Comparison of ENCODE assay signal across 8 cellular contexts in the genomic region with DNA sequence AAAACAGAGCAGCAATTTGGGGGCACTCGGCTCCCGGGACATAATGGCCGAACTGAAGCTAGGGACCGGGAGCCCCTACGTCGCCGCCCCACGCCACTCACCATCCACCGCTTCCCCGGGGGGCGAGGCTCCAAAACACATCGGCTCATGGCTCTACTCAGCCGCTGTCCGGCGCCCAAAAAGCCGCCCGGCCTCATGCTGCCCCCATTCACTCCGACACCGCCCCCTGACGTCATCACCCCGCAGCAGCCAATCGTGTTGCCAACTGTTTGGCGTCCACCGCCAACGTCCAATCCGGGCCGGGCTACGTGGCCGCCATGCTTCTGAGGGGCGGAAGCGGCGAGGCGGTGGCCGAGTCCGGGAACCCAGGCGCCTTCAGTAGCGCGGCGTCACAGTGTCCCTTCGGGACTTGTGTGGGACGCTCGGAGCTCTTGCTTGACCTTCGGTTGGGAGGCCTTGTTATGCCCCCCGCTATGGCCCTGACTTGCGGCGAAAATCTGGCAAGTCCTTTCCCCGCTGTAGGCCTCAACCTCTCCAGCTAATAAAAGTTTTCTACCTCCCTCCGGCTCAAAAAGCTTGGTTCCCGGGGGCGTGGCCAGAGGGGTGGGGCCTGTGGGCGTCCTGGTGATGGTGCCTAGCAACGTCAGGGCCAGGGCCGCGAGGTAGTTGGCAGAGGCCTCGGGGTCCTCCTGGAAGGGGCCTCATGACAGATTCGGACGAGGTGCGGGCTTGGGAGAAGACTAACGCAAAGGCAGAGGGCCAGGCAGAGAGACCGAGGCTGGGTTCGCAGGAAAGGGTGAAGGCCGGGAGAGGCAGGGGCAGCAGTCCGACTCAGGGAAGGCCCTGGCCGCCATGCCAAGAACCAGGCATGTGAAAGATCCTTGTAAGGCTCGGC. TPM values are rescaled to one million over a fixed set of nuclear protein-coding genes. Genes with fewer than 3 reads are reported as not detected.
DNase-seq lines count a peak whose midpoint lies in the region; ATAC-seq, FAIRE-seq and TF ChIP-seq lines count a peak whose summit lies in the region.

A gene with protein sequence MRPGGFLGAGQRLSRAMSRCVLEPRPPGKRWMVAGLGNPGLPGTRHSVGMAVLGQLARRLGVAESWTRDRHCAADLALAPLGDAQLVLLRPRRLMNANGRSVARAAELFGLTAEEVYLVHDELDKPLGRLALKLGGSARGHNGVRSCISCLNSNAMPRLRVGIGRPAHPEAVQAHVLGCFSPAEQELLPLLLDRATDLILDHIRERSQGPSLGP (minus strand): TSS at position 221 of the 895 bp plus-strand sequence. CDS start 24 bp downstream, at position 197.
A gene with protein sequence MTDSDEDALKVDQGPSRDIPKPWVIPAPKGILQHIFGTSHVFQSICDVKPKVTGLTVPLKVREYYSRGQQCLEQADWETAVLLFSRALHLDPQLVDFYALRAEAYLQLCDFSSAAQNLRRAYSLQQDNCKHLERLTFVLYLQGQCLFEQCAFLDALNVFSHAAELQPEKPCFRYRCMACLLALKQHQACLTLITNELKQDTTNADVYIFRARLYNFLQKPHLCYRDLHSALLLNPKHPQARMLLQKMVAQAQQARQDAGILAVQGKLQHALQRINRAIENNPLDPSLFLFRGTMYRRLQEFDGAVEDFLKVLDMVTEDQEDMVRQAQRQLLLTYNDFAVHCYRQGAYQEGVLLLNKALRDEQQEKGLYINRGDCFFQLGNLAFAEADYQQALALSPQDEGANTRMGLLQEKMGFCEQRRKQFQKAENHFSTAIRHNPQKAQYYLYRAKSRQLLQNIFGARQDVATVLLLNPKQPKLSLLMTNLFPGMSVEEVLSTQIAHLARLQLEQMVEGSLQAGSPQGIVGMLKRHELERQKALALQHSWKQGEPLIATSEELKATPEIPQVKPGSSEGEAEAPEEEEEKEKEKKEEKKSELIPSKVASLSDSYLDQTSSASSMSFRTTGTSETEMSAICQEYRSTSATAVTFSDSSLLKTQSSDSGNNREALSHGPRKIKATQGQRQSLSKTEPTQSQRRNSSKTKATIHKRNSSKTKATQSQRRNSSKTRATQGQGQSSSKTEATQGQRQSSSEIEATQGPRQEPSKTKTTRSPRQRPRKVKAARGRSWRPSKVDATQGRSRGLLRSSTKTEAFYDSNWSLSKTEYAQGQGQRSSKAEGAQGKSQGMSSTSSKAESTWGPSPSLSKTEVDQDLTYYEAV (plus strand): TSS at position 637 of the 895 bp plus-strand sequence. CDS start 67 bp downstream, at position 704.

- H3K4me3 Mint-ChIP-seq in astrocyte (ENCODE audit: unreplicated experiment), result peak within 1 kb of the TSS; percentile 99

- no peaks in the 10 kb centered on the region for H3K9me3 Mint-ChIP-seq in astrocyte (ENCODE audit: unreplicated experiment)

- H2AFZ ChIP-seq in astrocyte (ENCODE audit: low read depth, low read length), result peak within 1 kb of the TSS; percentile 91

- H3K36me3 ChIP-seq in astrocyte (ENCODE audit: insufficient read depth, low read length) (no peaks in the 10 kb centered on the region), vagina (no peaks in the 10 kb centered on the region)

- H3K27ac Mint-ChIP-seq in astrocyte (ENCODE audit: unreplicated experiment), result peak within 1 kb of the TSS; percentile 97

- peak within 1 kb of the TSS; percentile 92 for H3K4me3 ChIP-seq in astrocyte (ENCODE audit: insufficient read depth, low read depth, low read length)
- H3K4me3 ChIP-seq in vagina, result peak within 1 kb of the TSS; percentile 78 to 83

- peaks cover 2% of the 10 kb centered on the region for H3K4me1 Mint-ChIP-seq in astrocyte (ENCODE audit: low read depth, unreplicated experiment)

- intact Hi-C loops in vagina (cut with DNase I), result no loop called here

- no peaks in the 10 kb centered on the region for H3K9me3 ChIP-seq in astrocyte (ENCODE audit: insufficient read depth, low read depth, low read length)
- no peaks in the 10 kb centered on the region for H3K9me3 ChIP-seq in vagina

- DNase-seq in GM18507 (ENCODE audit: extremely low spot score, insufficient read length, low read depth) (peak; percentile 98), NCI-H1930 (lab: John Stamatoyannopoulos, UW) (peak; percentile 90 to 94), T-helper 22 cell (ENCODE audit: low read depth) (peak; percentile 94), astrocyte (ENCODE audit: low read depth) (peak; percentile 85), hepatic stellate cell (ENCODE audit: low spot score) (peak; percentile 100), putamen (ENCODE audit: low spot score) (peak; percentile 95), vagina (ENCODE audit: extremely low spot score in 2 of 2) (peak in 1 of 2 donors; percentile 98)

- H3K27me3 Mint-ChIP-seq in astrocyte (ENCODE audit: low read depth, unreplicated experiment), result no peaks in the 10 kb centered on the region

- peaks cover 2% of the 10 kb centered on the region for H3K36me3 Mint-ChIP-seq in astrocyte (ENCODE audit: low read depth, unreplicated experiment)

- peak in 1 of 2 donors; percentile 2 for TF ChIP-seq POLR2A in vagina (IDR thresholded peaks at IDR 0.05)

- H3K4me1 ChIP-seq in astrocyte (ENCODE audit: insufficient read depth, low read length) (peaks cover 12% of the 10 kb centered on the region), vagina (peaks cover 26% of the 10 kb centered on the region)

- H3K27me3 ChIP-seq in astrocyte (ENCODE audit: insufficient read depth, low read length) (no peaks in the 10 kb centered on the region), vagina (no peaks in the 10 kb centered on the region)

- H3K9ac ChIP-seq in astrocyte (ENCODE audit: low read length), result peak within 1 kb of the TSS; percentile 88

- peak; percentile 98 for FAIRE-seq in GM18507 (lab: Jason Lieb, UNC)
- FAIRE-seq in astrocyte (lab: Jason Lieb, UNC), result no peak

- H4K20me1 ChIP-seq in astrocyte (ENCODE audit: insufficient read depth, low read length), result peaks cover 35% of the 10 kb centered on the region

- peak; percentile 83 for ATAC-seq in HG02973 (IDR thresholded peaks at IDR 0.05; ENCODE audit: unreplicated experiment)

- H3K79me2 ChIP-seq in astrocyte (ENCODE audit: insufficient read depth, low read length), result peaks cover 9% of the 10 kb centered on the region

- H3K27ac ChIP-seq in astrocyte (ENCODE audit: low read depth, low read length) (peak within 1 kb of the TSS; percentile 52), vagina (peak within 1 kb of the TSS; percentile 57)

- H3K4me2 ChIP-seq in astrocyte (ENCODE audit: low read length), result peak within 1 kb of the TSS; percentile 100

- no peak for TF ChIP-seq CTCF in astrocyte (IDR thresholded peaks at IDR 0.05; ENCODE audit: insufficient read depth, low read depth, low read length)
- no peak for TF ChIP-seq CTCF in vagina (IDR thresholded peaks at IDR 0.05)

RNA-seq across cellular contexts. Expression of the first gene that starts in this region (rescaled TPM):
- total RNA-seq in astrocyte, result 9.9 and 13.5 TPM in 2 replicates
- total RNA-seq in vagina, result 2.2 TPM

RNA-seq across cellular contexts. Expression of the second gene that starts in this region (rescaled TPM):
- total RNA-seq in astrocyte (not detected in 2 replicates), vagina (0.25 TPM)
